Comparison of ENCODE assay signal across 27 cellular contexts in the genomic region with DNA sequence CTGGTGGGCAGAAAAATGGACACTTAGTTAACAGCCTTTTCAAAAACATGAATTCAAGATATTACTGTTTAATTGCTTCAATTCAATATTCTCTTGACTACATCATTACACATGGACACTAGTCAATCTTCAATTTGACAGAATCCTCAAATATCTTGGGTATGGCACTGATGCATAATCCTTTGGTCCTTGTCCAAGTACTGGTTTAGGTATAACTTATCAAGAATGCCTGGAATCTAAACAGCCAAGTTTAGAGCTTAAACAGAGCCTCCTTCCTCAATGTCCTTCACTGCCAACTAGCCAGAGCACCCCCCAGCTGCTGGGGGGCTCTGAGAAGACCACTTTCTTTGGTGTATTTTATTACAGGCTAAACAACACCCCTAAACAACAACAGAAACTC.
DNase-seq lines count a peak whose midpoint lies in the region; ATAC-seq, FAIRE-seq and TF ChIP-seq lines count a peak whose summit lies in the region.
"Had no signal": no experiment of that assay in that cellular context is flagged by ENCODE, and none has a peak within 500 bp of the region (broad histone marks: within the 10 kb centered on the region; RNA-seq: fewer than 3 reads in every experiment).

No MANE protein-coding gene starts in this region.

- H3K4me3 Mint-ChIP-seq in naive thymus-derived CD8-positive, alpha-beta T cell: no peak overlapping the region
- H3K4me3 Mint-ChIP-seq: CD4-positive, alpha-beta memory T cell had no signal

- no peak overlapping the region for H3K4me3 ChIP-seq in ovary
- H3K4me3 ChIP-seq: BLaER1 treated with 17β-estradiol and CSF1 and Interleukin-3, amounts not matched to agents 10 nM and 100 nM; MG63 had no signal

- DNase-seq in HCEC 1CT: peak; percentile 31
- DNase-seq in RCC 7860 (ENCODE audit: low spot score): peak; percentile 56
- peak; percentile 45 for DNase-seq in kidney glomerular epithelial cell (lab: John Stamatoyannopoulos, UW)
- peak; percentile 77 for DNase-seq in renal cortical epithelial cell (ENCODE audit: low read depth)
- no peak for DNase-seq in 8988T
- DNase-seq in naive thymus-derived CD8-positive, alpha-beta T cell: no peak
- no peak for DNase-seq in ovary
- DNase-seq: Caco-2; CD4-positive, alpha-beta memory T cell; DMS153; GOT3; Karpas-422; MG63; NCI-H1417; NCI-H1694 treated with DMSO at 0.1 percent for 48 hours; NCI-H2081 treated with DMSO at 0.1 percent for 48 hours; NCI-H446 treated with DMSO at 0.1 percent for 48 hours; NCI-H526 treated with DMSO at 0.1 percent for 48 hours; OCI-M1; RPMI8226; SHP77 had no signal

- intact Hi-C loops in ovary (cut with DNase I): no loop called here

- POLR2A ChIA-PET in naive thymus-derived CD8-positive, alpha-beta T cell (lab: Charles Lee): no interaction called here

- FAIRE-seq in RCC 7860 (lab: Jason Lieb, UNC): peak; percentile 86
- FAIRE-seq: G401.6, GM12892, GM18507, GM19239 had no signal

- H3K9me3 ChIP-seq in ovary: no peaks in the 10 kb centered on the region
- H3K9me3 ChIP-seq: BLaER1 treated with 17β-estradiol and CSF1 and Interleukin-3, amounts not matched to agents 10 nM and 100 nM; Caco-2; MG63 had no signal

- peaks cover 0 to 7% (median 4%) of the 10 kb centered on the region in 3 donors for H3K36me3 Mint-ChIP-seq in naive thymus-derived CD8-positive, alpha-beta T cell

- no peaks in the 10 kb centered on the region for H3K27me3 ChIP-seq in ovary
- H3K27me3 ChIP-seq: BLaER1 treated with 17β-estradiol and CSF1 and Interleukin-3, amounts not matched to agents 10 nM and 100 nM; MG63 had no signal

- no peak for TF ChIP-seq EP300 in ovary (IDR thresholded peaks at IDR 0.05)

- H3K27ac ChIP-seq in ovary: no peak overlapping the region
- H3K27ac ChIP-seq: BLaER1 treated with 17β-estradiol and CSF1 and Interleukin-3, amounts not matched to agents 10 nM and 100 nM had no signal

- ATAC-seq in naive thymus-derived CD8-positive, alpha-beta T cell: no peak
- ATAC-seq: HCT116 had no signal

- peaks cover 6% of the 10 kb centered on the region for H3K4me1 ChIP-seq in ovary (ENCODE audit: insufficient read depth)

- no peak overlapping the region for H3K27ac Mint-ChIP-seq in naive thymus-derived CD8-positive, alpha-beta T cell

- TF ChIP-seq CTCF in ovary (IDR thresholded peaks at IDR 0.05): no peak

- H3K27me3 Mint-ChIP-seq in naive thymus-derived CD8-positive, alpha-beta T cell: peaks cover 0 to 3% (median 0%) of the 10 kb centered on the region in 5 donors
- H3K27me3 Mint-ChIP-seq: CD4-positive, alpha-beta memory T cell had no signal

- no peaks in the 10 kb centered on the region for H3K36me3 ChIP-seq in ovary
- H3K36me3 ChIP-seq: MG63 had no signal

- H3K9me3 Mint-ChIP-seq in naive thymus-derived CD8-positive, alpha-beta T cell: no peaks in the 10 kb centered on the region

- H3K4me1 Mint-ChIP-seq in naive thymus-derived CD8-positive, alpha-beta T cell: peaks cover 5 to 23% (median 14%) of the 10 kb centered on the region in 4 donors

- no peak for TF ChIP-seq POLR2A in ovary (IDR thresholded peaks at IDR 0.05)

Comparison
In these comparisons a context has a peak if more than half of its experiments do, and no peak if none do; other contexts are left out.
1. DNase-seq: peak in HCEC 1CT (single experiment), RCC 7860 (single experiment), kidney glomerular epithelial cell (single experiment) and renal cortical epithelial cell (single experiment); none in 8988T (single experiment), naive thymus-derived CD8-positive, alpha-beta T cell (0 of 10) and ovary (0 of 5).